8 cellular contexts compared by ENCODE assay signal in genomic region chr13:42110410-42111155, GRCh38.
A peak's percentile ranks its signal among the peaks of the same experiment; 100 is the strongest.
DNase-seq lines count a peak whose midpoint lies in the region; ATAC-seq, FAIRE-seq and TF ChIP-seq lines count a peak whose summit lies in the region.

No MANE protein-coding gene starts in this region.

- H3K4me1 ChIP-seq in GM23248 (ENCODE audit: insufficient read depth) (peaks cover 16% of the 10 kb centered on the region), pancreas (no peaks in the 10 kb centered on the region)

- POLR2A ChIA-PET in activated B cell treated with CpG ODN at 0.5 μM for 24 hours (lab: Charles Lee), result no interaction called here

- H3K27ac ChIP-seq in GM23248, result no peak overlapping the region
- H3K27ac ChIP-seq in pancreas, result no peak overlapping the region

- peaks cover 15% of the 10 kb centered on the region for H3F3A ChIP-seq in GM23248 (ENCODE audit: insufficient read depth)

- TF ChIP-seq CTCF in activated B cell treated with CpG ODN at 0.5 μM for 24 hours (IDR thresholded peaks at IDR 0.05), result peak; percentile 21
- TF ChIP-seq CTCF in pancreas (IDR thresholded peaks at IDR 0.05), result peak; percentile 70 to 77 (median 74)

- no peaks in the 10 kb centered on the region for H3K4me1 Mint-ChIP-seq in activated B cell treated with CpG ODN at 0.5 μM for 24 hours

- H3K9me3 ChIP-seq in GM23248 (ENCODE audit: low read depth) (no peaks in the 10 kb centered on the region), pancreas (no peaks in the 10 kb centered on the region)

- peak overlapping the region; percentile 2; the same call in 1 of the 2 replicates for H3K9ac ChIP-seq in GM23248

- 24 to 27% methylated on average over 7 of the region's 7 CpGs for WGBS in GM23248 (ENCODE audit: low coverage in 1 of 2, low lambda C conversion rate in 2 of 2, missing lambda C conversion rate in 2 of 2), 2 experiments
- 15% methylated on average over 7 of the region's 7 CpGs for WGBS in pancreas, 2 donors

- no peaks in the 10 kb centered on the region for H3K9me3 Mint-ChIP-seq in activated B cell treated with CpG ODN at 0.5 μM for 24 hours

- no peaks in the 10 kb centered on the region for H3K9me2 ChIP-seq in GM23248 (ENCODE audit: insufficient read depth)

- no peaks in the 10 kb centered on the region for H3K36me3 Mint-ChIP-seq in activated B cell treated with CpG ODN at 0.5 μM for 24 hours (ENCODE audit: low read depth)

- H3K27me3 Mint-ChIP-seq in activated B cell treated with CpG ODN at 0.5 μM for 24 hours, result peaks cover 5% of the 10 kb centered on the region

- in situ Hi-C loops in GM23248 (cut with MboI), result loop anchor here (10.0 kb wide), 1 partner anchor 716 kb away; no protein-coding TSS in a partner anchor

- CTCF ChIA-PET in activated B cell treated with CpG ODN at 0.5 μM for 24 hours (lab: Charles Lee), result interaction anchor here (0.7 to 11.8 kb wide), 4 partner anchors 39 to 458 kb away, joined by 3 to 98 read pairs (median 3); no protein-coding TSS in a partner anchor

- intact Hi-C loops in activated B cell treated with CpG ODN at 0.5 μM for 24 hours (cut with micrococcal nuclease) (loop anchor here (1.0 to 10.0 kb wide), 9 partner anchors 205 to 1692 kb away; no protein-coding TSS in a partner anchor), pancreas (cut with DNase I) (no loop called here)

- H3K79me2 ChIP-seq in GM23248 (ENCODE audit: insufficient read depth), result peaks cover 61% of the 10 kb centered on the region

- H3K4me2 ChIP-seq in GM23248 (ENCODE audit: unreplicated experiment), result no peak overlapping the region

- H3K27me3 ChIP-seq in GM23248 (replicated peaks; ENCODE audit: insufficient read depth) (no peaks in the 10 kb centered on the region), pancreas (no peaks in the 10 kb centered on the region)

- H3K4me3 ChIP-seq in GM23248 (no peak overlapping the region), pancreas (no peak overlapping the region)

- H3K27ac Mint-ChIP-seq in activated B cell treated with CpG ODN at 0.5 μM for 24 hours, result no peak overlapping the region

- H2AFZ ChIP-seq in GM23248, result no peak overlapping the region

- no peak overlapping the region for H3K4me3 Mint-ChIP-seq in activated B cell treated with CpG ODN at 0.5 μM for 24 hours

- DNase-seq in COLO668 (lab: John Stamatoyannopoulos, UW; ENCODE audit: unreplicated experiment), result peak; percentile 49
- peak; percentile 82 for DNase-seq in GM23248
- DNase-seq in NCI-H2227 (lab: John Stamatoyannopoulos, UW; ENCODE audit: unreplicated experiment), result peak; percentile 73
- DNase-seq in activated B cell treated with CpG ODN at 0.5 μM for 24 hours, result no peak
- DNase-seq in fibroblast of the conjunctiva (ENCODE audit: low read depth), result peak; percentile 68
- peak in 1 of 6 donors; percentile 21 for DNase-seq in pancreas
- no peak for DNase-seq in NK-92 (lab: John Stamatoyannopoulos, UW; ENCODE audit: unreplicated experiment)

- peak; percentile 67 for ATAC-seq in activated B cell treated with CpG ODN at 0.5 μM for 24 hours (ENCODE audit: low read depth)
- peak; percentile 55 to 93 (median 88) for ATAC-seq in pancreas
- ATAC-seq in GM21717 (IDR thresholded peaks at IDR 0.05; ENCODE audit: unreplicated experiment), result no peak

- H3K36me3 ChIP-seq in GM23248 (ENCODE audit: low read depth) (no peaks in the 10 kb centered on the region), pancreas (no peaks in the 10 kb centered on the region)

- no peak for FAIRE-seq in pancreas (lab: Jason Lieb, UNC)

- no peaks in the 10 kb centered on the region for H4K20me1 ChIP-seq in GM23248 (ENCODE audit: insufficient read depth)

Comparison
In these comparisons a context has a peak if more than half of its experiments do, and no peak if none do; other contexts are left out.
1. DNase-seq: peak in COLO668 (single experiment), GM23248 (single experiment), NCI-H2227 (single experiment) and fibroblast of the conjunctiva (single experiment); none in activated B cell treated with CpG ODN at 0.5 μM for 24 hours (single experiment) and NK-92 (single experiment).